18 cellular contexts compared by ENCODE assay signal in the genomic region with DNA sequence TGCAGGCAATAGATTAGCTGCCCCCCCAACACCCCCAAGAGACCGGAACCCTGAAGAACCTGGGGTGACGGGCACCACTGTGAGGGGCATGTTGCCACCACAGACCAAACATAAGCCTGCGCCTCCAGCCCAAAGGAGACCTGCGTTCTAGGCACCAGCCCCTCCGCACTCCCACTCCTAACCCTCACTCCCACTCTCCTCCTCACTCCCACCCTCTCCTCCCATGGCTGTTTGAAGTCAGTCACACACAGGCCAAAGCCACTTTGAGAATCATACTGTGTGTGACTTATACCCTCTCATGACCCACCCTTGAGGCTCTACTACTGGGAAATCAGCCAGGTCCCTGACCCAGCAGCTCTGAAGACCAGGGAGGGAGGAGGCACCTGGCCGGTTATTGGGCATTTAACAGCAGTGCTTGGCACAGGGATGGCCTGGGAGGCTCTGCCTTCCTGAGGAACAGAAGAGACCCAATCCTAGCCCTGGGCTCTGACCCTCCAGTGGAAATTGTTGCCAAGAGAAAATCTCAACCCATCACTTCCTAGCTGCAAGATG.
"Had no signal": no experiment of that assay in that cellular context is flagged by ENCODE, and none has a peak within 500 bp of the region (broad histone marks: within the 10 kb centered on the region; RNA-seq: fewer than 3 reads in every experiment).

No MANE protein-coding gene starts in this region.

- DNase-seq: dermis blood vessel endothelial cell; esophagus squamous epithelium; foreskin fibroblast; hippocampal formation; left colon; left ventricle myocardium superior; mesenchymal stem cell; midbrain; sigmoid colon; stimulated activated CD4-positive, alpha-beta T cell treated with anti-CD3 and anti-CD28 coated beads, Interleukin-12 subunit alpha, Interleukin-12 subunit beta, amount 100 ng/mL, for 4 hours; stimulated activated naive CD4-positive, alpha-beta T cell; stomach; substantia nigra; trophoblast cell had no signal

- H3K4me1 ChIP-seq: esophagus squamous epithelium, sigmoid colon, stomach had no signal

- H3K4me3 ChIP-seq: esophagus squamous epithelium, lung, right atrium auricular region, sigmoid colon, skin epidermis, stomach, thoracic aorta had no signal

- H3K36me3 ChIP-seq: esophagus squamous epithelium, right atrium auricular region, sigmoid colon, stomach, thoracic aorta had no signal

- ATAC-seq: left colon, left ventricle myocardium superior had no signal

- H3K9me3 ChIP-seq: esophagus squamous epithelium, thoracic aorta had no signal

- H3K27me3 ChIP-seq: right atrium auricular region, sigmoid colon had no signal

- H3K27ac ChIP-seq: esophagus squamous epithelium, right atrium auricular region, sigmoid colon, skin epidermis, stomach, thoracic aorta had no signal
